Comparison of ENCODE assay signal across 9 cellular contexts in genomic region chr2:98911376-98912154, GRCh38. TPM values are rescaled to one million over a fixed set of nuclear protein-coding genes. Genes with fewer than 3 reads are reported as not detected.
A peak's percentile ranks its signal among the peaks of the same experiment; 100 is the strongest.
DNase-seq lines count a peak whose midpoint lies in the region; ATAC-seq and TF ChIP-seq lines count a peak whose summit lies in the region.
"Had no signal": no experiment of that assay in that cellular context is flagged by ENCODE, and none has a peak within 500 bp of the region (broad histone marks: within the 10 kb centered on the region; RNA-seq: fewer than 3 reads in every experiment).

No MANE protein-coding gene starts in this region.

- no peaks in the 10 kb centered on the region for H3K36me3 ChIP-seq in gastroesophageal sphincter

- peak overlapping the region; percentile 37 to 61 for H3K4me3 Mint-ChIP-seq in effector memory CD8-positive, alpha-beta T cell
- H3K4me3 Mint-ChIP-seq in osteocyte (ENCODE audit: unreplicated experiment) = no peak overlapping the region
- H3K4me3 Mint-ChIP-seq: activated T-cell treated with anti-CD3 and anti-CD28 coated beads, Interleukin-2, amount 50 U/mL, for 24 hours had no signal

- H3K27ac ChIP-seq in RWPE1 (peak overlapping the region; percentile 97), gastroesophageal sphincter (no peak overlapping the region)

- CTCF ChIA-PET in RWPE1 (lab: Yijun Ruan, JAX) = interaction anchor here (1.5 kb wide), 1 partner anchor 24 kb away, joined by 5 read pairs; the partner anchor contains the start of gene CRACDL

- H3K4me1 ChIP-seq in gastroesophageal sphincter = peaks cover 0 to 24% (median 2%) of the 10 kb centered on the region in 3 donors

- peaks cover 7% of the 10 kb centered on the region for H3K36me3 Mint-ChIP-seq in effector memory CD8-positive, alpha-beta T cell (ENCODE audit: insufficient read depth)
- no peaks in the 10 kb centered on the region for H3K36me3 Mint-ChIP-seq in osteocyte (ENCODE audit: unreplicated experiment)

- 78 to 89% methylated on average over 3 to 8 of the region's 17 CpGs for WGBS in gastroesophageal sphincter (ENCODE audit: low coverage in 1 of 2), 2 donors

- peaks cover 39 to 100% of the 10 kb centered on the region in 2 donors for H3K27me3 Mint-ChIP-seq in effector memory CD8-positive, alpha-beta T cell
- H3K27me3 Mint-ChIP-seq in osteocyte (ENCODE audit: unreplicated experiment) = no peaks in the 10 kb centered on the region

- TF ChIP-seq CTCF in RWPE1 (conservative IDR thresholded peaks at IDR 0.05; ENCODE audit: low read depth) (no peak), osteocyte (IDR thresholded peaks at IDR 0.05) (no peak), gastroesophageal sphincter (IDR thresholded peaks at IDR 0.05) (no peak)

- peak; percentile 33 for DNase-seq in EL
- peak; percentile 23 for DNase-seq in RWPE1 (ENCODE audit: low spot score)
- DNase-seq in effector memory CD8-positive, alpha-beta T cell = peak in 2 of 3 experiments; percentile 19 to 33
- DNase-seq in osteocyte (ENCODE audit: extremely low spot score, unreplicated experiment) = peak; percentile 76
- DNase-seq in NCI-H446 (lab: John Stamatoyannopoulos, UW) = no peak
- no peak for DNase-seq in amygdala (lab: John Stamatoyannopoulos, UW)
- DNase-seq: activated T-cell treated with anti-CD3 and anti-CD28 coated beads, Interleukin-2, amount 50 U/mL, for 24 hours had no signal

- H3K27ac Mint-ChIP-seq in effector memory CD8-positive, alpha-beta T cell = peak overlapping the region in 1 of 2 donors; percentile 78
- H3K27ac Mint-ChIP-seq in osteocyte (ENCODE audit: unreplicated experiment) = peak overlapping the region; percentile 80
- H3K27ac Mint-ChIP-seq: activated T-cell treated with anti-CD3 and anti-CD28 coated beads, Interleukin-2, amount 50 U/mL, for 24 hours had no signal

- ATAC-seq in effector memory CD8-positive, alpha-beta T cell (replicated peaks) = peak; percentile 88
- ATAC-seq in gastroesophageal sphincter (no peak), GM19467 (IDR thresholded peaks at IDR 0.05; ENCODE audit: unreplicated experiment) (no peak)

- TF ChIP-seq POLR2A in gastroesophageal sphincter (IDR thresholded peaks at IDR 0.05) = no peak

- H3K4me1 Mint-ChIP-seq in effector memory CD8-positive, alpha-beta T cell (ENCODE audit: low read depth in 2 of 2) = peaks cover 20 to 55% of the 10 kb centered on the region in 2 donors
- H3K4me1 Mint-ChIP-seq in osteocyte (ENCODE audit: unreplicated experiment) = peaks cover 58% of the 10 kb centered on the region

- no peaks in the 10 kb centered on the region for H3K9me3 ChIP-seq in gastroesophageal sphincter

- H3K4me3 ChIP-seq in gastroesophageal sphincter = no peak overlapping the region

- no peaks in the 10 kb centered on the region for H3K9me3 Mint-ChIP-seq in effector memory CD8-positive, alpha-beta T cell
- H3K9me3 Mint-ChIP-seq in osteocyte (ENCODE audit: unreplicated experiment) = no peaks in the 10 kb centered on the region
- H3K9me3 Mint-ChIP-seq: activated T-cell treated with anti-CD3 and anti-CD28 coated beads, Interleukin-2, amount 50 U/mL, for 24 hours had no signal

- TF ChIP-seq EP300 in gastroesophageal sphincter (IDR thresholded peaks at IDR 0.05) = no peak

- peaks cover 6% of the 10 kb centered on the region for H3K27me3 ChIP-seq in gastroesophageal sphincter

- POLR2A ChIA-PET in RWPE1 (lab: Yijun Ruan, JAX; ENCODE audit: low non-redundant PET) = no interaction called here

RNA-seq across cellular contexts. Expression of gene CRACDL, which starts 24.5 kb away (rescaled TPM):
- total RNA-seq in osteocyte = 0.57 and 1.3 TPM in 2 replicates
- total RNA-seq in gastroesophageal sphincter = 1 to 10 TPM in 3 of 4 donors, under 1 TPM in 1; 0.94 to 5.8 (median 1.8) TPM

Comparison
In these comparisons a context has a peak if more than half of its experiments do, and no peak if none do; other contexts are left out.
1. DNase-seq: peak in EL (single experiment), RWPE1 (single experiment), effector memory CD8-positive, alpha-beta T cell (2 of 3) and osteocyte (single experiment); none in NCI-H446 (0 of 2) and amygdala (0 of 56).